ENCODE assay signal across 17 cellular contexts in genomic region chr11:61778920-61779650, GRCh38. TPM values are rescaled to one million over a fixed set of nuclear protein-coding genes. Genes with fewer than 3 reads are reported as not detected.
DNase-seq lines count a peak whose midpoint lies in the region; ATAC-seq lines count a peak whose summit lies in the region.
"Had no signal": no experiment of that assay in that cellular context is flagged by ENCODE, and none has a peak within 500 bp of the region (broad histone marks: within the 10 kb centered on the region; RNA-seq: fewer than 3 reads in every experiment).

No MANE protein-coding gene starts in this region.

- H3K4me3 ChIP-seq in right cardiac atrium (ENCODE audit: low read length): no peak overlapping the region
- H3K4me3 ChIP-seq in naive thymus-derived CD4-positive, alpha-beta T cell (ENCODE audit: low read length): no peak overlapping the region

- no peaks in the 10 kb centered on the region for H3K9me3 Mint-ChIP-seq in central memory CD8-positive, alpha-beta T cell
- H3K9me3 Mint-ChIP-seq in stimulated activated effector memory CD8-positive, alpha-beta T cell treated with anti-CD3 and anti-CD28 coated beads, Interleukin-12 subunit alpha, Interleukin-12 subunit beta, amount 100 ng/mL, for 72 hours: no peaks in the 10 kb centered on the region
- no peaks in the 10 kb centered on the region for H3K9me3 Mint-ChIP-seq in naive thymus-derived CD4-positive, alpha-beta T cell

- CTCF ChIA-PET in naive thymus-derived CD4-positive, alpha-beta T cell (lab: Charles Lee): interaction anchor here (0.6 kb wide), 1 partner anchor 28 kb away, joined by 3 read pairs; no protein-coding TSS in a partner anchor

- no peak overlapping the region for H3K4me3 Mint-ChIP-seq in central memory CD8-positive, alpha-beta T cell
- no peak overlapping the region for H3K4me3 Mint-ChIP-seq in stimulated activated effector memory CD8-positive, alpha-beta T cell treated with anti-CD3 and anti-CD28 coated beads, Interleukin-12 subunit alpha, Interleukin-12 subunit beta, amount 100 ng/mL, for 72 hours
- peak overlapping the region in 1 of 10 donors; percentile 44 for H3K4me3 Mint-ChIP-seq in naive thymus-derived CD4-positive, alpha-beta T cell

- DNase-seq in right cardiac atrium (peak in 2 of 3 donors; percentile 39 to 61), left cardiac atrium (no peak), NCI-H82 treated with DMSO at 0.1 percent for 48 hours (lab: John Stamatoyannopoulos, UW; ENCODE audit: unreplicated experiment) (no peak)
- DNase-seq in central memory CD8-positive, alpha-beta T cell (ENCODE audit: low spot score in 2 of 2): no peak
- no peak for DNase-seq in stimulated activated effector memory CD8-positive, alpha-beta T cell treated with anti-CD3 and anti-CD28 coated beads, Interleukin-12 subunit alpha, Interleukin-12 subunit beta, amount 100 ng/mL, for 72 hours (ENCODE audit: low spot score in 2 of 2)
- DNase-seq in naive thymus-derived CD4-positive, alpha-beta T cell: no peak
- DNase-seq: DMS 273 treated with DMSO at 0.1 percent for 48 hours, DND-41, KG1, NCI-H1105 treated with DMSO at 0.1 percent for 48 hours, NCI-H1694 treated with DMSO at 0.1 percent for 48 hours, NCI-H2227 treated with DMSO at 0.1 percent for 48 hours, NCI-H510A treated with DMSO at 0.1 percent for 48 hours, NCI-H774, SHP77 treated with DMSO at 0.1 percent for 48 hours, SK-N-SH had no signal

- H3K36me3 ChIP-seq in naive thymus-derived CD4-positive, alpha-beta T cell (ENCODE audit: control insufficient read depth in 2 of 3, insufficient read depth in 3 of 3, low read length in 3 of 3): peaks cover 0 to 6% (median 0%) of the 10 kb centered on the region in 3 experiments

- no peaks in the 10 kb centered on the region for H3K4me1 ChIP-seq in right cardiac atrium (ENCODE audit: control insufficient read depth, insufficient read depth, low read length)
- peaks cover 4% of the 10 kb centered on the region in 2 donors for H3K4me1 ChIP-seq in naive thymus-derived CD4-positive, alpha-beta T cell (ENCODE audit: control insufficient read depth in 2 of 2, insufficient read depth in 2 of 2, low read length in 2 of 2)

- POLR2A ChIA-PET in naive thymus-derived CD4-positive, alpha-beta T cell (lab: Charles Lee): no interaction called here

- H3K4me1 Mint-ChIP-seq in central memory CD8-positive, alpha-beta T cell: peaks cover 20% of the 10 kb centered on the region
- H3K4me1 Mint-ChIP-seq in stimulated activated effector memory CD8-positive, alpha-beta T cell treated with anti-CD3 and anti-CD28 coated beads, Interleukin-12 subunit alpha, Interleukin-12 subunit beta, amount 100 ng/mL, for 72 hours: peaks cover 29% of the 10 kb centered on the region
- peaks cover 4 to 20% (median 10%) of the 10 kb centered on the region in 7 donors for H3K4me1 Mint-ChIP-seq in naive thymus-derived CD4-positive, alpha-beta T cell

- no peaks in the 10 kb centered on the region for H3K9me3 ChIP-seq in right cardiac atrium (ENCODE audit: control insufficient read depth, low read length)
- H3K9me3 ChIP-seq in naive thymus-derived CD4-positive, alpha-beta T cell (ENCODE audit: control insufficient read depth in 2 of 3, low read length in 3 of 3): no peaks in the 10 kb centered on the region
- H3K9me3 ChIP-seq: SK-N-SH had no signal

- H3K27ac ChIP-seq in right cardiac atrium (ENCODE audit: low read length): no peak overlapping the region
- H3K27ac ChIP-seq in naive thymus-derived CD4-positive, alpha-beta T cell (ENCODE audit: low read depth, low read length): no peak overlapping the region

- ATAC-seq in right cardiac atrium (no peak), left cardiac atrium (no peak)
- no peak for ATAC-seq in central memory CD8-positive, alpha-beta T cell (replicated peaks; ENCODE audit: extremely low read depth, poor library complexity, severe bottlenecking)
- no peak for ATAC-seq in stimulated activated effector memory CD8-positive, alpha-beta T cell treated with anti-CD3 and anti-CD28 coated beads, Interleukin-12 subunit alpha, Interleukin-12 subunit beta, amount 100 ng/mL, for 72 hours
- no peak for ATAC-seq in naive thymus-derived CD4-positive, alpha-beta T cell

- H3K36me3 Mint-ChIP-seq in central memory CD8-positive, alpha-beta T cell (ENCODE audit: insufficient read depth): peaks cover 2% of the 10 kb centered on the region
- H3K36me3 Mint-ChIP-seq in stimulated activated effector memory CD8-positive, alpha-beta T cell treated with anti-CD3 and anti-CD28 coated beads, Interleukin-12 subunit alpha, Interleukin-12 subunit beta, amount 100 ng/mL, for 72 hours: peaks cover 23% of the 10 kb centered on the region
- peaks cover 0 to under 1% (median 0%) of the 10 kb centered on the region in 5 donors for H3K36me3 Mint-ChIP-seq in naive thymus-derived CD4-positive, alpha-beta T cell

- no peaks in the 10 kb centered on the region for H3K27me3 ChIP-seq in right cardiac atrium (ENCODE audit: control insufficient read depth, insufficient read depth)
- H3K27me3 ChIP-seq in naive thymus-derived CD4-positive, alpha-beta T cell (ENCODE audit: control insufficient read depth in 2 of 2, insufficient read depth in 2 of 2, low read length in 2 of 2): no peaks in the 10 kb centered on the region

- peak overlapping the region; percentile 51 for H3K27ac Mint-ChIP-seq in central memory CD8-positive, alpha-beta T cell (ENCODE audit: low read depth)
- H3K27ac Mint-ChIP-seq in stimulated activated effector memory CD8-positive, alpha-beta T cell treated with anti-CD3 and anti-CD28 coated beads, Interleukin-12 subunit alpha, Interleukin-12 subunit beta, amount 100 ng/mL, for 72 hours: peak overlapping the region; percentile 77
- no peak overlapping the region for H3K27ac Mint-ChIP-seq in naive thymus-derived CD4-positive, alpha-beta T cell
- H3K27ac Mint-ChIP-seq: B cell had no signal

- no peaks in the 10 kb centered on the region for H3K27me3 Mint-ChIP-seq in central memory CD8-positive, alpha-beta T cell
- peaks cover 0 to 6% (median 0%) of the 10 kb centered on the region in 5 donors for H3K27me3 Mint-ChIP-seq in naive thymus-derived CD4-positive, alpha-beta T cell

- WGBS in right cardiac atrium: 87% methylated on average over 24 of the region's 24 CpGs

- intact Hi-C loops in right cardiac atrium (cut with DNase I) (no loop called here), left cardiac atrium (cut with DNase I) (no loop called here)
- intact Hi-C loops in naive thymus-derived CD4-positive, alpha-beta T cell (cut with micrococcal nuclease): no loop called here

RNA-seq across cellular contexts. Expression of gene TMEM258, which starts 13.3 kb away (rescaled TPM):
- 100 to 1,000 TPM; 107 to 113 (median 111) TPM for total RNA-seq in right cardiac atrium
- 170 TPM for polyA plus RNA-seq in right cardiac atrium
- total RNA-seq in left cardiac atrium: 100 to 1,000 TPM; 112 to 114 TPM
- 100 to 1,000 TPM in 1 of 5 experiments, 10 to 100 TPM in 4; 58.4 to 182 (median 83.3) TPM for total RNA-seq in naive thymus-derived CD4-positive, alpha-beta T cell
- 100 to 1,000 TPM; 149 to 229 TPM for polyA plus RNA-seq in naive thymus-derived CD4-positive, alpha-beta T cell

RNA-seq across cellular contexts. Expression of gene FEN1, which starts 13.6 kb away (rescaled TPM):
- 1 to 10 TPM; 4.6 to 5.4 (median 5.1) TPM for total RNA-seq in right cardiac atrium
- 4.6 TPM for polyA plus RNA-seq in right cardiac atrium
- 10 to 100 TPM in 1 of 2 donors, 1 to 10 TPM in 1; 9.4 to 11.4 TPM for total RNA-seq in left cardiac atrium
- 100 to 1,000 TPM in 1 of 5 experiments, 10 to 100 TPM in 1, 1 to 10 TPM in 3; 7.6 to 101 (median 7.9) TPM for total RNA-seq in naive thymus-derived CD4-positive, alpha-beta T cell
- 10 to 100 TPM; 10.3 to 17.7 TPM for polyA plus RNA-seq in naive thymus-derived CD4-positive, alpha-beta T cell

RNA-seq across cellular contexts. Expression of gene MYRF, which starts 26.6 kb away (rescaled TPM):
- total RNA-seq in right cardiac atrium (1 to 10 TPM in 3 of 4 donors, under 1 TPM in 1; 0.62 to 1.9 (median 1.4) TPM), left cardiac atrium (1 to 10 TPM; 4.0 to 5.0 TPM)
- 0.70 TPM for polyA plus RNA-seq in right cardiac atrium
- total RNA-seq in naive thymus-derived CD4-positive, alpha-beta T cell: 1 to 10 TPM in 1 of 5 experiments, under 1 TPM in 4; 0.19 to 1.5 (median 0.29) TPM
- polyA plus RNA-seq in naive thymus-derived CD4-positive, alpha-beta T cell: under 1 TPM in 1 of 2 donors, not detected in 1; 0.44 TPM

RNA-seq across cellular contexts. Expression of gene FADS1, which starts 37.7 kb away (rescaled TPM):
- total RNA-seq in right cardiac atrium (10 to 100 TPM; 41.3 to 45.7 (median 43.3) TPM), left cardiac atrium (10 to 100 TPM; 44.9 to 54.1 TPM)
- 27.6 TPM for polyA plus RNA-seq in right cardiac atrium
- total RNA-seq in naive thymus-derived CD4-positive, alpha-beta T cell: 10 to 100 TPM in 2 of 5 experiments, 1 to 10 TPM in 1, under 1 TPM in 2; 0.62 to 52.1 (median 2.3) TPM
- 1 to 10 TPM in 1 of 2 donors, not detected in 1; 2.9 TPM for polyA plus RNA-seq in naive thymus-derived CD4-positive, alpha-beta T cell

RNA-seq across cellular contexts. Expression of gene FADS2, which starts 49.0 kb away (rescaled TPM):
- total RNA-seq in right cardiac atrium: 10 to 100 TPM; 16.4 to 38.1 (median 31.1) TPM
- 30.6 TPM for polyA plus RNA-seq in right cardiac atrium
- 10 to 100 TPM; 26.3 to 67.5 TPM for total RNA-seq in left cardiac atrium
- 100 to 1,000 TPM in 1 of 5 experiments, 10 to 100 TPM in 1, 1 to 10 TPM in 1, under 1 TPM in 2; 0.19 to 192 (median 2.1) TPM for total RNA-seq in naive thymus-derived CD4-positive, alpha-beta T cell
- polyA plus RNA-seq in naive thymus-derived CD4-positive, alpha-beta T cell: 10 to 100 TPM in 1 of 2 donors, under 1 TPM in 1; 0.32 to 14.2 TPM

Comparison
In these comparisons a context has a peak if more than half of its experiments do, and no peak if none do; other contexts are left out.
1. DNase-seq: peak in right cardiac atrium (2 of 3); none in left cardiac atrium (single experiment), central memory CD8-positive, alpha-beta T cell (0 of 2), stimulated activated effector memory CD8-positive, alpha-beta T cell treated with anti-CD3 and anti-CD28 coated beads, Interleukin-12 subunit alpha, Interleukin-12 subunit beta, amount 100 ng/mL, for 72 hours (0 of 2), naive thymus-derived CD4-positive, alpha-beta T cell (0 of 9) and NCI-H82 treated with DMSO at 0.1 percent for 48 hours (single experiment).
2. H3K27ac Mint-ChIP-seq: peak in central memory CD8-positive, alpha-beta T cell (single experiment) and stimulated activated effector memory CD8-positive, alpha-beta T cell treated with anti-CD3 and anti-CD28 coated beads, Interleukin-12 subunit alpha, Interleukin-12 subunit beta, amount 100 ng/mL, for 72 hours (single experiment); none in naive thymus-derived CD4-positive, alpha-beta T cell (0 of 9).